ENCODE assay signal across 18 cellular contexts in the genomic region with DNA sequence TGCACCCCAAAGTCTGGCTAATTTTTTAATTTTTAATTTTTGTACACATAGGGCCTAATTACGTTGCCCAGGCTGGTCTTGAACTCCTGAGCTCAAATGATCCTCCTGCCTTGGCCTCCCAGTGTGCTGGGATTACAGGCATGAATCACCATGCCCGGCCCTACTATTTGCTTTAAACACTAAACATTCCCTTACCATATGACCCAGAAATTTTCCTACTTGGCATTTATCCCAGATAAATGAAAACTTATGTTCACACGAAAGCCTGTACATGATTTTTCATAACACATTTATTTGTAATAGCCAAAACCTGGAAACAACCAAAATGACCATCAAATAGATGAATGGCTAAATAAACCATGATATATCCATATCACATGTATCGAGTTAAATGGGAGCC. TPM values are rescaled to one million over a fixed set of nuclear protein-coding genes. Genes with fewer than 3 reads are reported as not detected.
DNase-seq lines count a peak whose midpoint lies in the region; ATAC-seq, FAIRE-seq and TF ChIP-seq lines count a peak whose summit lies in the region.
"Had no signal": no experiment of that assay in that cellular context is flagged by ENCODE, and none has a peak within 500 bp of the region (broad histone marks: within the 10 kb centered on the region; RNA-seq: fewer than 3 reads in every experiment).

No MANE protein-coding gene starts in this region.

- H3K9me3 Mint-ChIP-seq in stimulated activated memory B cell treated with anti-CD40 and anti-IgM and Interleukin-4, amounts not matched to agents 10 μg/mL and 1 μg/mL and 100 μg/mL, for 72 hours = no peaks in the 10 kb centered on the region
- H3K9me3 Mint-ChIP-seq: CD4-positive, alpha-beta T cell had no signal

- no peaks in the 10 kb centered on the region for H3K27me3 Mint-ChIP-seq in stimulated activated memory B cell treated with anti-CD40 and anti-IgM and Interleukin-4, amounts not matched to agents 10 μg/mL and 1 μg/mL and 100 μg/mL, for 72 hours
- H3K27me3 Mint-ChIP-seq: CD4-positive, alpha-beta T cell had no signal

- H3K4me1 Mint-ChIP-seq in stimulated activated memory B cell treated with anti-CD40 and anti-IgM and Interleukin-4, amounts not matched to agents 10 μg/mL and 1 μg/mL and 100 μg/mL, for 72 hours = peaks cover 9% of the 10 kb centered on the region

- ATAC-seq in stimulated activated memory B cell treated with anti-CD40 and anti-IgM and Interleukin-4, amounts not matched to agents 10 μg/mL and 1 μg/mL and 100 μg/mL, for 72 hours = no peak

- no peaks in the 10 kb centered on the region for H3K9me3 ChIP-seq in MG63
- H3K9me3 ChIP-seq: BE2C had no signal

- no peaks in the 10 kb centered on the region for H3K36me3 Mint-ChIP-seq in stimulated activated memory B cell treated with anti-CD40 and anti-IgM and Interleukin-4, amounts not matched to agents 10 μg/mL and 1 μg/mL and 100 μg/mL, for 72 hours

- 64 to 69% methylated on average over 4 of the region's 4 CpGs for WGBS in lower leg skin, 2 donors

- intact Hi-C loops in lower leg skin (cut with DNase I; ENCODE audit: low total_unique reads) = no loop called here

- H3K36me3 ChIP-seq in MG63 = no peaks in the 10 kb centered on the region
- H3K36me3 ChIP-seq: BE2C had no signal

- TF ChIP-seq POLR2A in lower leg skin (IDR thresholded peaks at IDR 0.05) = no peak

- no peak overlapping the region for H3K27ac Mint-ChIP-seq in stimulated activated memory B cell treated with anti-CD40 and anti-IgM and Interleukin-4, amounts not matched to agents 10 μg/mL and 1 μg/mL and 100 μg/mL, for 72 hours
- H3K27ac Mint-ChIP-seq: CD4-positive, alpha-beta T cell had no signal

- TF ChIP-seq CTCF in fibroblast of villous mesenchyme (IDR thresholded peaks at IDR 0.05; ENCODE audit: insufficient read depth, low read depth, low read length) (no peak), lower leg skin (IDR thresholded peaks at IDR 0.05) (no peak), D721Med (IDR thresholded peaks at IDR 0.05; ENCODE audit: insufficient read depth, missing control alignments) (no peak)

- no peak overlapping the region for H3K4me3 Mint-ChIP-seq in stimulated activated memory B cell treated with anti-CD40 and anti-IgM and Interleukin-4, amounts not matched to agents 10 μg/mL and 1 μg/mL and 100 μg/mL, for 72 hours
- H3K4me3 Mint-ChIP-seq: CD4-positive, alpha-beta T cell had no signal

- no peak for FAIRE-seq in D721Med (lab: Jason Lieb, UNC)
- FAIRE-seq: GM12892, H1 had no signal

- H3K27me3 ChIP-seq in MG63 = no peaks in the 10 kb centered on the region
- H3K27me3 ChIP-seq: BE2C had no signal

- no peak overlapping the region for H3K4me3 ChIP-seq in MG63
- H3K4me3 ChIP-seq in fibroblast of villous mesenchyme (ENCODE audit: low read depth, low read length) = no peak overlapping the region
- H3K4me3 ChIP-seq in lower leg skin (ENCODE audit: low read depth, poor library complexity, severe bottlenecking) = no peak overlapping the region

- peak; percentile 32 for DNase-seq in EL
- DNase-seq in MG63 = peak; percentile 33
- peak; percentile 71 to 88 for DNase-seq in dermis microvascular lymphatic vessel endothelial cell (ENCODE audit: low read depth in 2 of 2)
- peak; percentile 33 for DNase-seq in fibroblast of villous mesenchyme (ENCODE audit: low read depth)
- DNase-seq in lower leg skin (ENCODE audit: low spot score in 2 of 2) = no peak
- DNase-seq in D721Med (ENCODE audit: insufficient read length, low spot score) = no peak
- DNase-seq: BE2C; CD4-positive, alpha-beta T cell; DMS79 treated with DMSO at 0.1 percent for 48 hours; GF-D8; Kasumi-1; MV-4-11; NCI-H1417; NCI-H1930; NCI-H69 had no signal

RNA-seq across cellular contexts. Expression of gene NDUFS5, which starts 35.8 kb away (rescaled TPM):
- 440 and 1,315 TPM in 2 replicates for total RNA-seq in MG63 (2014; rRNA removed; shearing (Covaris generic); ENCODE audit: low replicate concordance)
- total RNA-seq in dermis microvascular lymphatic vessel endothelial cell = 337 and 433 TPM in 2 replicates
- total RNA-seq in fibroblast of villous mesenchyme = 285 and 325 TPM in 2 replicates
- total RNA-seq in lower leg skin = 100 to 1,000 TPM; 202 to 542 (median 255) TPM

Comparison
In these comparisons a context has a peak if more than half of its experiments do, and no peak if none do; other contexts are left out.
1. DNase-seq: peak in EL (single experiment), MG63 (single experiment), dermis microvascular lymphatic vessel endothelial cell (2 of 2) and fibroblast of villous mesenchyme (single experiment); none in lower leg skin (0 of 2) and D721Med (single experiment).